In the genomic region with DNA sequence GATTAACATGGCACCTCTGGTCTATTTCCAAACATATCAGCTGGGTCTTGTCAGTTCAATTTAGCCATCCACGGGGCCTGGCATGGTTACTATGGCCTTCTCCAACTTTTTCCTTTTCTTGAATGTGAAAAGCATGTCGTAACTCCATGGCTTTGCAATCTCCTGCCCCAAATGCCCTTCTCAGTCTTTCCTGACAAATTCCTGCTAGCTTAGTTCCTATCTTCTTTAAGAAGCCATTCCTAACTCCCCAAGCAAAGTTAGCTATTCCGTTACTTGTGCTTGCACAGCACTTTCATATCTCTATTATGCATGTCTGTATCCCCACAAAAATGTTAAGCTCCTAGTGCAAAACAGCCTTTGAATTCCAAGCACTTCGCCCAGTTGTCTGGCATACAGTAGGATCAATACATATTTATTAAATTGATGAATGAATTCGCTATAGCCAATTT, we compare ENCODE assay signal across 26 cellular contexts.
"Had no signal": no experiment of that assay in that cellular context is flagged by ENCODE, and none has a peak within 500 bp of the region (broad histone marks: within the 10 kb centered on the region; RNA-seq: fewer than 3 reads in every experiment).

No MANE protein-coding gene starts in this region.

- H3K27ac ChIP-seq: coronary artery, esophagus muscularis mucosa, lower lobe of right lung, psoas muscle, spleen, thoracic aorta, tibial nerve, upper lobe of right lung, uterus had no signal

- H3K4me3 ChIP-seq: coronary artery, esophagus muscularis mucosa, lower lobe of right lung, ovary, psoas muscle, spleen, thoracic aorta, tibial nerve, upper lobe of right lung, uterus had no signal

- H3K27ac Mint-ChIP-seq: immature natural killer cell; nephron progenitor cell; stimulated activated memory B cell treated with anti-CD40 and anti-IgM and Interleukin-4, amounts not matched to agents 10 μg/mL and 1 μg/mL and 100 μg/mL, for 72 hours had no signal

- FAIRE-seq: endothelial cell of umbilical vein had no signal

- H3K27me3 ChIP-seq: esophagus muscularis mucosa, ovary, spleen, tibial nerve, upper lobe of right lung, uterus had no signal

- H3K9me3 ChIP-seq: esophagus muscularis mucosa, lower lobe of right lung, ovary, psoas muscle, spleen, thoracic aorta, tibial nerve, upper lobe of right lung, uterus had no signal

- DNase-seq: dermis blood vessel endothelial cell; effector memory CD4-positive, alpha-beta T cell; foreskin melanocyte; glutamatergic neuron; hypothalamus; immature natural killer cell; islet precursor cell; left ventricle myocardium superior; lower lobe of right lung; naive thymus-derived CD8-positive, alpha-beta T cell; nephron progenitor cell; occipital lobe; ovary; posterior cingulate gyrus; psoas muscle; spleen; stimulated activated CD4-positive, alpha-beta T cell treated with anti-CD3 and anti-CD28 coated beads, Interleukin-4, amount 100 ng/mL, for 4 hours; stimulated activated naive CD8-positive, alpha-beta T cell treated with anti-CD3 and anti-CD28 coated beads, Interleukin-15, Interleukin-2, amounts not matched to agents 100 U/mL and 50 U/mL, for 24 hours; upper lobe of right lung; uterus had no signal

- H3K36me3 ChIP-seq: lower lobe of right lung, ovary, thoracic aorta, tibial nerve, upper lobe of right lung, uterus had no signal

- H3K4me1 Mint-ChIP-seq: immature natural killer cell; naive thymus-derived CD8-positive, alpha-beta T cell; stimulated activated memory B cell treated with anti-CD40 and anti-IgM and Interleukin-4, amounts not matched to agents 10 μg/mL and 1 μg/mL and 100 μg/mL, for 72 hours had no signal

- H3K4me1 ChIP-seq: esophagus muscularis mucosa, lower lobe of right lung, tibial nerve, upper lobe of right lung, uterus had no signal

- H3K27me3 Mint-ChIP-seq: naive thymus-derived CD8-positive, alpha-beta T cell; stimulated activated memory B cell treated with anti-CD40 and anti-IgM and Interleukin-4, amounts not matched to agents 10 μg/mL and 1 μg/mL and 100 μg/mL, for 72 hours had no signal

- H3K4me3 Mint-ChIP-seq: immature natural killer cell; naive thymus-derived CD8-positive, alpha-beta T cell; nephron progenitor cell; stimulated activated memory B cell treated with anti-CD40 and anti-IgM and Interleukin-4, amounts not matched to agents 10 μg/mL and 1 μg/mL and 100 μg/mL, for 72 hours had no signal

- H3K9me3 Mint-ChIP-seq: immature natural killer cell; naive thymus-derived CD8-positive, alpha-beta T cell; nephron progenitor cell; stimulated activated memory B cell treated with anti-CD40 and anti-IgM and Interleukin-4, amounts not matched to agents 10 μg/mL and 1 μg/mL and 100 μg/mL, for 72 hours had no signal
